1 cellular context compared by ENCODE assay signal in the genomic region with DNA sequence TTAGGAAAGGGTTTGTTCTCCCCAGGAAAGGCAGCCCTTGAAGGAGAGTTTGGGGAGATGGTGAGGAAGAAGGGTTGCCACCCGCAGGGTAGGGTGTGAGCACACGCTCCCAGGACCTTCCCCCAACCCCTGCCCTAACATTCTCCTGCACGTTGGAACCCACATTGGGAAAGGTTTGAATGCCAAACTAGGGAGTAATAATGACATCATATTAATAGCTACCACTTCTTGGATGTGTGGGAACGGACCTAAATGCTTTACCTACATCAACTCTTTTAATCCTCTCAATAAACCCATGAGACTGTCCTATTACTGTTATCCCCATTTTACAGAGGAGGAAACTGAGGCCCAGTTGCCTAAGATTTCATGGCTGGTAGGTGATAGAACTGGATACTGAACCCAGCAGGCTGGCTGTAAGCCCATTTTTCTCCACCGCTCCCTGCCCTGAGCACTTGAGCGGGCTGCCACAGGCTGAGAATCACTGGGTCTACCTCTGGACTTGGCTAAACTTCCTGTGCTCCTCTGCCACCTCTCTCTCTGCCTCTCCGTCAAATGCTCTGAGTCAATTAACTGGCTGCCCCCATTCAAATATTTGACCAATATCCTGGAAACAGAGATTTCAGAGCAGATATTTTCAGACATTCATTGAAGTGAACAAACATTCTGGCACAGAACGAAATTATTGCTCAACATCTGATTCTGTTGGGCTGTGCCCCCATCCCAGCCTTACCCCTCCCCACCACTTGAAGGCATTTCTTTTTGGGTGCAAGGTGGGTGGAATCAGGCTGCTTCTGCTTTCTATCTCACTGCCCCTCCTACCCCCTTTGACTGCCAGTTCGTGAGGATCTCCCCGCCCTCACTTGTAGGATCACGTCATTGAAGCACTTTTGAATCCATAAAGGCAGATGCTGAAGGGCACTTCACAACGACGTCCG.
TF ChIP-seq lines count a peak whose summit lies in the region.

No MANE protein-coding gene starts in this region.

TF ChIP-seq in SK-N-SH, 30 proteins besides CTCF, POLR2A, EP300 and RAD21 (continued from another document):
- TF ChIP-seq EZH2phosphoT487 (IDR thresholded peaks at IDR 0.05; ENCODE audit: borderline replicate concordance, low read depth) (no peak), FOXJ3 (CRISPR knock-in tag; IDR thresholded peaks at IDR 0.05) (no peak), NFIC (IDR thresholded peaks at IDR 0.05; ENCODE audit: borderline replicate concordance) (no peak), FOXM1 (IDR thresholded peaks at IDR 0.05; ENCODE audit: low read depth) (no peak), MAX (IDR thresholded peaks at IDR 0.05; ENCODE audit: low read depth) (no peak), NRF1 (IDR thresholded peaks at IDR 0.05; ENCODE audit: low read depth, low read length) (no peak)
